In the genomic region with DNA sequence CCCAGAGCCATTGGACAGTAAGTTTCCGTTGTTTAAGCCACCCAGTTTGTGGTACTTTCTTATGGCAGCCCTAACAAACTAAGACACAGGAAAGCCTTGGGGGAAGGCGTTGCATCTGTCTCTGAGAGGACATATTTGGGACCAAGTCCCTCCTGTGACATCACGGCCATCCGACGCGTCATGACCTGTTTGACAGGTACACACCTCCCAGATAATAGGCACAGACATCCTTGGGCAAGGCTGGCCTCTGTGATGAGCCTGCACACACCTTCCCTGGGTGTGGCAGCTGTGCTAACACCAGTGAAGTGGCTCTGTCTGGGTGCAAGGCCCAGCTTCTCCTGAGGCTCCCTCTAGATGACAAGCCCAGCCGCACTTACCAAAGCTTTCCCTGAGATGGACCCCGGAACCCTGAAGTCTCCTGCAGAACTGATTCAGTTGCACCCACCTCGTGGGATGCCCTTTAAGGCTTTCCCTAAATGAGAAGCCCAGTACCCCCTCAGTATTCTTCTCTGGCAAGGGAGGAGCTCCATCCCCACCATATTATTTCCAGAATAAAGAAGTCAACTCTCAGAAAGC, we compare ENCODE assay signal across 19 cellular contexts.
"Had no signal": no experiment of that assay in that cellular context is flagged by ENCODE, and none has a peak within 500 bp of the region (broad histone marks: within the 10 kb centered on the region; RNA-seq: fewer than 3 reads in every experiment).

No MANE protein-coding gene starts in this region.

- H3K27me3 ChIP-seq: gastrocnemius medialis, right atrium auricular region, sigmoid colon, thyroid gland had no signal

- H3K4me3 ChIP-seq: gastrocnemius medialis, lung, prostate gland, right atrium auricular region, sigmoid colon, stomach, thyroid gland had no signal

- H3K4me1 ChIP-seq: gastrocnemius medialis, prostate gland, right atrium auricular region, sigmoid colon, stomach, thyroid gland had no signal

- H3K9me3 Mint-ChIP-seq: dendritic cell treated with granulocyte-macrophage colony-stimulating factor and Interleukin-4, amounts not matched to agents 40 ng/mL and 50 ng/mL, for 4 days; endodermal cell; memory B cell; natural killer cell; stimulated activated effector memory CD8-positive, alpha-beta T cell treated with anti-CD3 and anti-CD28 coated beads, Interleukin-12 subunit alpha, Interleukin-12 subunit beta, amount 100 ng/mL, for 72 hours had no signal

- H3K36me3 Mint-ChIP-seq: memory B cell; natural killer cell; stimulated activated effector memory CD8-positive, alpha-beta T cell treated with anti-CD3 and anti-CD28 coated beads, Interleukin-12 subunit alpha, Interleukin-12 subunit beta, amount 100 ng/mL, for 72 hours had no signal

- H3K36me3 ChIP-seq: gastrocnemius medialis, prostate gland, right atrium auricular region, sigmoid colon, stomach, thyroid gland had no signal

- H3K4me1 Mint-ChIP-seq: endodermal cell; memory B cell; natural killer cell; stimulated activated effector memory CD8-positive, alpha-beta T cell treated with anti-CD3 and anti-CD28 coated beads, Interleukin-12 subunit alpha, Interleukin-12 subunit beta, amount 100 ng/mL, for 72 hours had no signal

- H3K27ac ChIP-seq: gastrocnemius medialis, prostate gland, right atrium auricular region, sigmoid colon, stomach, thyroid gland had no signal

- DNase-seq: effector CD8-positive, alpha-beta T cell; endodermal cell; foreskin fibroblast; gastrocnemius medialis; natural killer cell; sigmoid colon; stimulated activated CD4-positive, alpha-beta T cell treated with anti-CD3 and anti-CD28 coated beads, Interleukin-2, amount 100 ng/mL, for 24 hours; stimulated activated CD4-positive, alpha-beta T cell treated with anti-CD3 and anti-CD28 coated beads, Interleukin-4, amount 100 ng/mL, for 24 hours; stimulated activated naive CD4-positive, alpha-beta T cell treated with Interleukin-2 at 50 U/mL for 16 hours; stomach; thyroid gland; trophoblast cell had no signal

- H3K4me3 Mint-ChIP-seq: dendritic cell treated with granulocyte-macrophage colony-stimulating factor and Interleukin-4, amounts not matched to agents 40 ng/mL and 50 ng/mL, for 4 days; endodermal cell; memory B cell; natural killer cell; stimulated activated effector memory CD8-positive, alpha-beta T cell treated with anti-CD3 and anti-CD28 coated beads, Interleukin-12 subunit alpha, Interleukin-12 subunit beta, amount 100 ng/mL, for 72 hours had no signal

- H3K9me3 ChIP-seq: gastrocnemius medialis, prostate gland, right atrium auricular region, sigmoid colon, stomach, thyroid gland had no signal

- ATAC-seq: gastrocnemius medialis; left lobe of liver; natural killer cell; stimulated activated effector memory CD8-positive, alpha-beta T cell treated with anti-CD3 and anti-CD28 coated beads, Interleukin-12 subunit alpha, Interleukin-12 subunit beta, amount 100 ng/mL, for 72 hours had no signal

- H3K27ac Mint-ChIP-seq: dendritic cell treated with granulocyte-macrophage colony-stimulating factor and Interleukin-4, amounts not matched to agents 40 ng/mL and 50 ng/mL, for 4 days; endodermal cell; memory B cell; natural killer cell; stimulated activated effector memory CD8-positive, alpha-beta T cell treated with anti-CD3 and anti-CD28 coated beads, Interleukin-12 subunit alpha, Interleukin-12 subunit beta, amount 100 ng/mL, for 72 hours had no signal
